19 cellular contexts compared by ENCODE assay signal in the genomic region with DNA sequence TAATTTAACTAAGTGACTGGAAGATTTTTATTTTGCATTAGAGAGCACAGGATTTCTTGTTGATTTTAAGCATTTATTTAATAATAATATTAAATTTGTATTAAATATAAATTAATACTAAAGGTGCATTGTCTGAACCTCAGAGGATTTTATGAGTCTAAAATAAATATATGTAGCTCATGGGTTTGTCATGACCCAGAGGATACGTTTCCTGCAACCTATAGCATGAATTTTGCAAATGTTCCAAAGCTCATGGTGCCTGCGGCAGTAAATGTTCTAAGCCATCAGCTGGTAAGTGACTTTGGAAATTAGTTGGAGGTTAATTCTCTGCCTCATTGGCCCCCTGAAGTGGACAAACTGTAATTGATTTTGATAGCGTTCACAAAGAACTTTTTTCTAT.
"Had no signal": no experiment of that assay in that cellular context is flagged by ENCODE, and none has a peak within 500 bp of the region (broad histone marks: within the 10 kb centered on the region; RNA-seq: fewer than 3 reads in every experiment).

No MANE protein-coding gene starts in this region.

- ATAC-seq: foreskin keratinocyte, gastroesophageal sphincter, heart left ventricle, left lung, left ventricle myocardium superior, lower lobe of right lung had no signal

- H3K4me1 ChIP-seq: esophagus muscularis mucosa, foreskin keratinocyte, gastroesophageal sphincter, heart left ventricle, left lung, lower lobe of right lung had no signal

- H3K27me3 ChIP-seq: dorsolateral prefrontal cortex, esophagus muscularis mucosa, foreskin keratinocyte, gastroesophageal sphincter, heart left ventricle, hepatocyte, left lung had no signal

- H3K9me3 ChIP-seq: esophagus muscularis mucosa, lower lobe of right lung had no signal

- DNase-seq: dermis blood vessel endothelial cell; dorsolateral prefrontal cortex; effector CD4-positive, alpha-beta T cell; effector memory CD4-positive, alpha-beta T cell; foreskin keratinocyte; heart left ventricle; hypothalamus; immature natural killer cell; islet precursor cell; kidney; kidney glomerular epithelial cell; left lung; left ventricle myocardium superior; lower lobe of right lung; mesenchymal stem cell had no signal

- H3K27ac ChIP-seq: coronary artery, dorsolateral prefrontal cortex, esophagus muscularis mucosa, foreskin keratinocyte, gastroesophageal sphincter, heart left ventricle, hepatocyte, left lung, lower lobe of right lung had no signal

- H3K4me3 ChIP-seq: coronary artery, dorsolateral prefrontal cortex, esophagus muscularis mucosa, gastroesophageal sphincter, heart left ventricle, hepatocyte, left lung, lower lobe of right lung had no signal

- H3K36me3 ChIP-seq: esophagus muscularis mucosa, gastroesophageal sphincter, heart left ventricle, left lung, lower lobe of right lung had no signal
